9 cellular contexts compared by ENCODE assay signal in the genomic region with DNA sequence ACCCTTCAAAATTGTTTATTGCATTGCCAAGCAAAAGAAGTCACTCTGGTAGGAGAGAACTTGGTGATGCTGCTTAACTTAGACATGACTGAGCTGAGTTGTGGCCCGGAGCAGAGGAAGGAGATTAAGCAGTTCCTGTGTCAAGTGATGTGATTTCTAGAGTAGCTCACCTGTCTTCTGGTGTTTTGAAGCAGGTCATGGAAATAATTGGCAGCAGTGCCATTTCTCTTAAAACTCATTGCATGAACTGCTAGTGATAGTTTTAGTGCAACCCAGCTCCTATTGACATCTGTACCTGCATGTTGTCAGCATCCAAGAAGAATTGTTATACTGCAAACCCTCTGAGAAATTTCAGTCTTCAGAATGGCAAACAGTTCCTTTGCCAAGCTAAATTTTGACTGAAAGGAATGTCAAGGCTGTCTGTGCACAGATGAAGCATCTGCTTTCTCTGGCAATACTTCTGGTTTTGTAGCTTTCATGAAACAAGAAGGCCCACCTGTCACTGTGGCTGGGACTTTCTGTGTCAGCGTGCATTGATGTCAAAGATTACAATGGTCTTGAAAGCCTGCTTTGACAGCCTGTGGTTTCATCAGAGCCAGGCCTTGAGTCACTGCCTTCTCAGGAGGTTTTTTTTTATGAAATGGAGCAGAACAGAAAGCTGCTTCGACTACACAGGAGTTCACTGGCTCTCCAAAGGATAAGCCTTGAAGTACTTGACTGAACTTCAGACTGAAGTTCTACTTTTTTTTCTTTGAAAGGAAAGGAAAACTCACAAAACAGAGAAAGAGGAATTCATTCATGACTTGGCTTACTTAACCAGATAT.
DNase-seq lines count a peak whose midpoint lies in the region; ATAC-seq, FAIRE-seq and TF ChIP-seq lines count a peak whose summit lies in the region.
"Had no signal": no experiment of that assay in that cellular context is flagged by ENCODE, and none has a peak within 500 bp of the region (broad histone marks: within the 10 kb centered on the region; RNA-seq: fewer than 3 reads in every experiment).

No MANE protein-coding gene starts in this region.

- H3K4me3 ChIP-seq in cardiac fibroblast (replicated peaks in 1 of 2; ENCODE audit: low read depth in 2 of 2, low read length in 2 of 2) (no peak overlapping the region), HAP-1 (no peak overlapping the region), prostate gland (no peak overlapping the region)

- TF ChIP-seq CTCF in cardiac fibroblast (IDR thresholded peaks at IDR 0.05; ENCODE audit: low read depth, low read length) (no peak), prostate gland (IDR thresholded peaks at IDR 0.05) (no peak)

- 51% methylated on average over 3 of the region's 3 CpGs for WGBS in prostate gland

- H3K27me3 ChIP-seq in HAP-1 (ENCODE audit: low read depth) (no peaks in the 10 kb centered on the region), prostate gland (replicated peaks; ENCODE audit: insufficient read depth) (no peaks in the 10 kb centered on the region)

- no peaks in the 10 kb centered on the region for H3K36me3 ChIP-seq in HAP-1 (replicated peaks)
- H3K36me3 ChIP-seq in prostate gland = no peaks in the 10 kb centered on the region

- H3K4me1 ChIP-seq in HAP-1 (no peaks in the 10 kb centered on the region), prostate gland (replicated peaks) (no peaks in the 10 kb centered on the region)

- H3K27ac ChIP-seq in prostate gland = no peak overlapping the region

- peak in 3 of 4 experiments; percentile 16 to 23 (median 20) for DNase-seq in activated CD4-positive, CD25-positive, alpha-beta regulatory T cell (lab: John Stamatoyannopoulos, UW)
- DNase-seq in cardiac fibroblast (ENCODE audit: low read depth in 2 of 2) (peak; percentile 56), H54 (ENCODE audit: insufficient read length, low spot score) (no peak), HAP-1 (ENCODE audit: low spot score in 2 of 2) (no peak), prostate gland (ENCODE audit: low spot score) (no peak)
- DNase-seq in stimulated activated CD4-positive, alpha-beta T cell treated with anti-CD3 and anti-CD28 coated beads, Interleukin-1b, Interleukin-23, amount 100 ng/mL, for 4 hours (ENCODE audit: low read depth in 2 of 2) = peak; percentile 36 to 48
- DNase-seq: naive B cell had no signal

- no peak for FAIRE-seq in H54 (lab: Jason Lieb, UNC)

- in situ Hi-C loops in HAP-1 (cut with MboI; ENCODE audit: low sequenced_read_pairs) = no loop called here

- intact Hi-C loops in prostate gland (cut with DNase I) = no loop called here

- TF ChIP-seq POLR2A in H54 (IDR thresholded peaks at IDR 0.05; ENCODE audit: low read depth, low read length) = no peak
- no peak for TF ChIP-seq POLR2A in prostate gland (IDR thresholded peaks at IDR 0.05)

- ATAC-seq in GM19043 (IDR thresholded peaks at IDR 0.05; ENCODE audit: low read depth, unreplicated experiment) (peak; percentile 94), HG03064 (IDR thresholded peaks at IDR 0.05; ENCODE audit: low read depth, unreplicated experiment) (peak; percentile 75)

- no peaks in the 10 kb centered on the region for H3K9me3 ChIP-seq in HAP-1
- H3K9me3 ChIP-seq in prostate gland = no peaks in the 10 kb centered on the region

Comparison
In these comparisons a context has a peak if more than half of its experiments do, and no peak if none do; other contexts are left out.
1. DNase-seq: peak in activated CD4-positive, CD25-positive, alpha-beta regulatory T cell (3 of 4), cardiac fibroblast (2 of 2) and stimulated activated CD4-positive, alpha-beta T cell treated with anti-CD3 and anti-CD28 coated beads, Interleukin-1b, Interleukin-23, amount 100 ng/mL, for 4 hours (2 of 2); none in H54 (single experiment), HAP-1 (0 of 2) and prostate gland (single experiment).